In the genomic region with DNA sequence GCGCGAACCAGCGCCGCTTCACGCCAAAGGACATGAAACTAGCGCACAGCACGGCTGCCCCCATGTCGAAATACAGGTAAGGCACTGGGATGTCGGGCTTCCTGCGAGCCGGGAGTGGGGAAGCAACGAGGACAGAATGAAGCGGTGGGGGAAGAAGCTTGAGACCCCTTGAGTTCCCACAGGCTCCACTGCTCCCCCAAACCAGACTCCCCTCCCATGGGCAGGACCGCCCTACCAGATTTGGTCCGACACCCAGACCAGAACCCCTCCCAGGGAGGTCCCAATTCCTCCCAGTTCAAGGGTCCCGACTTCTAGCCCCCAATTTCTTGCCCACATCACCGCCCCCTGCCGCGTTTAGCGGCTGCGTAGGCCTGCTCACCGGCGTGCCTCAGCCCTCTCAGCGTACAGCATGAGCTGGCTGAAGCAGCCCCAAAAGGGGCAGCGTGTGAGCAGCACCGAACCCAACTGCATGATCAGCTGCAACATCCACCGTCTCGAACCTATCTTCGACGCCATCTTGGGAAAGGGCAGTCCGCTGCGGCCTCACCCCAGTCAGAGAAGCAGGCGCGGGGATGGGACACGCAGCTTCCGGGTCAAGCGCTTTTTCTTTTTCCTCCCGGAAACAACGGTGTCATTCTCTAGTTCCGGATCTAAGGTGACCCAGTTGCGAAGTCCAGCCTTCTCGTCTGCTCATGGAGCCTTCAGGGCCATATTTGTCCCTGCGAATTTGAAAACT, we compare ENCODE assay signal across 8 cellular contexts. TPM values are rescaled to one million over a fixed set of nuclear protein-coding genes. Genes with fewer than 3 reads are reported as not detected.
DNase-seq lines count a peak whose midpoint lies in the region; ATAC-seq and TF ChIP-seq lines count a peak whose summit lies in the region.

A gene (minus strand): TSS at position 527 of the 736 bp plus-strand sequence. CDS start 11 bp downstream, at position 516.

- DNase-seq in CD8-positive, alpha-beta T cell: peak; percentile 79 to 92 (median 87)
- DNase-seq in OCI-LY7 (ENCODE audit: low spot score) (peak; percentile 94), activated T-cell treated with anti-CD3 and anti-CD28 coated beads for 1 hour (ENCODE audit: low read depth) (peak; percentile 80), epidermal melanocyte (ENCODE audit: insufficient read length, low spot score) (peak; percentile 99), midbrain (lab: John Stamatoyannopoulos, UW) (peak; percentile 94)
- peak; percentile 79 for DNase-seq in stimulated activated CD8-positive, alpha-beta memory T cell treated with anti-CD3 and anti-CD28 coated beads, Interleukin-15, amount 100 ng/mL, for 48 hours (ENCODE audit: low read depth in 2 of 2)

- H4K20me1 ChIP-seq in OCI-LY7 (ENCODE audit: insufficient read depth, low read length): no peaks in the 10 kb centered on the region

- H3K9me3 ChIP-seq in CD8-positive, alpha-beta T cell (ENCODE audit: low read length): no peaks in the 10 kb centered on the region
- H3K9me3 ChIP-seq in HUES6 (ENCODE audit: control insufficient read depth, insufficient read depth, low read depth, low read length) (no peaks in the 10 kb centered on the region), OCI-LY7 (ENCODE audit: low read length) (no peaks in the 10 kb centered on the region)

- peak within 1 kb of the TSS; percentile 100 for H3K4me3 Mint-ChIP-seq in CD8-positive, alpha-beta T cell

- peaks cover 6% of the 10 kb centered on the region; the same call in 1 of the 2 replicates for H3K79me2 ChIP-seq in OCI-LY7 (ENCODE audit: insufficient read depth, low read depth, low read length)

- ATAC-seq in CD8-positive, alpha-beta T cell: peak; percentile 99
- ATAC-seq in GM21360 (IDR thresholded peaks at IDR 0.05; ENCODE audit: unreplicated experiment): peak; percentile 77

- H3K27me3 ChIP-seq in CD8-positive, alpha-beta T cell (ENCODE audit: insufficient read depth, low read length): no peaks in the 10 kb centered on the region
- no peaks in the 10 kb centered on the region for H3K27me3 ChIP-seq in HUES6 (ENCODE audit: control insufficient read depth, insufficient read depth, low read length)

- peak within 1 kb of the TSS; percentile 51 for H3K27ac ChIP-seq in CD8-positive, alpha-beta T cell (ENCODE audit: low read depth, low read length)
- H3K27ac ChIP-seq in HUES6 (ENCODE audit: low read depth, low read length): peak within 1 kb of the TSS; percentile 81
- peak within 1 kb of the TSS; percentile 44 for H3K27ac ChIP-seq in OCI-LY7 (ENCODE audit: low read depth, low read length, poor library complexity, severe bottlenecking)

- intact Hi-C loops in CD8-positive, alpha-beta T cell (cut with DNase I, micrococcal nuclease): loop anchor here (1.0 to 10.0 kb wide), 11 partner anchors 8 to 1020 kb away; a partner anchor contains a TSS
- intact Hi-C loops in OCI-LY7 (cut with micrococcal nuclease; ENCODE audit: unreplicated experiment): no loop called here

- peak within 1 kb of the TSS; percentile 90 for H3K4me2 ChIP-seq in OCI-LY7 (ENCODE audit: low read length)

- H3K36me3 ChIP-seq in CD8-positive, alpha-beta T cell (ENCODE audit: insufficient read depth, low read length): peaks cover 6% of the 10 kb centered on the region
- H3K36me3 ChIP-seq in HUES6 (ENCODE audit: control insufficient read depth, insufficient read depth, low read length) (peaks cover 18% of the 10 kb centered on the region), OCI-LY7 (ENCODE audit: insufficient read depth, low read length) (peaks cover 4% of the 10 kb centered on the region; the same call in 1 of the 2 replicates)

- no peak for TF ChIP-seq CTCF in CD8-positive, alpha-beta T cell (IDR thresholded peaks at IDR 0.05)
- no peak for TF ChIP-seq CTCF in OCI-LY7 (conservative IDR thresholded peaks at IDR 0.05; ENCODE audit: low read length)

- H3K9me3 Mint-ChIP-seq in CD8-positive, alpha-beta T cell: no peaks in the 10 kb centered on the region

- peak within 1 kb of the TSS; percentile 95 for H2AFZ ChIP-seq in OCI-LY7 (ENCODE audit: low read length)

- H3K4me1 Mint-ChIP-seq in CD8-positive, alpha-beta T cell (ENCODE audit: low read depth): peaks cover 10% of the 10 kb centered on the region

- POLR2A ChIA-PET in CD8-positive, alpha-beta T cell (lab: Charles Lee): interaction anchor here (0.6 to 1.9 kb wide), 3 partner anchors 51 to 109 kb away, joined by 3 to 6 read pairs (median 5); a partner anchor contains a TSS
- POLR2A ChIA-PET in OCI-LY7 (lab: Charles Lee): interaction anchor here (0.5 to 0.6 kb wide), 2 partner anchors 56 to 1049 kb away, joined by 3 to 5 read pairs; no protein-coding TSS in a partner anchor

- no peaks in the 10 kb centered on the region for H3K27me3 Mint-ChIP-seq in CD8-positive, alpha-beta T cell (ENCODE audit: low read depth)

- no peaks in the 10 kb centered on the region for H3K9me2 ChIP-seq in OCI-LY7 (ENCODE audit: insufficient read depth, low read length)

- CTCF ChIA-PET in CD8-positive, alpha-beta T cell (lab: Charles Lee): interaction anchor here (1.0 kb wide), 1 partner anchor 72 kb away, joined by 3 read pairs; no protein-coding TSS in a partner anchor
- CTCF ChIA-PET in OCI-LY7 (lab: Charles Lee; ENCODE audit: unreplicated experiment): interaction anchor here (0.6 kb wide), 1 partner anchor 35 kb away, joined by 5 read pairs; no protein-coding TSS in a partner anchor

- H3K36me3 Mint-ChIP-seq in CD8-positive, alpha-beta T cell: peaks cover 15% of the 10 kb centered on the region

- H3K27ac Mint-ChIP-seq in CD8-positive, alpha-beta T cell: peak within 1 kb of the TSS; percentile 95

- H3K4me3 ChIP-seq in CD8-positive, alpha-beta T cell (ENCODE audit: low read depth, low read length): peak within 1 kb of the TSS; percentile 91
- H3K4me3 ChIP-seq in HUES6 (ENCODE audit: low read depth, low read length) (peak within 1 kb of the TSS; percentile 90), OCI-LY7 (ENCODE audit: low read depth, low read length, poor library complexity, severe bottlenecking) (peak within 1 kb of the TSS; percentile 96)

- peaks cover 11% of the 10 kb centered on the region for H3K4me1 ChIP-seq in CD8-positive, alpha-beta T cell (ENCODE audit: insufficient read depth, low read length)
- H3K4me1 ChIP-seq in HUES6 (ENCODE audit: control insufficient read depth, insufficient read depth, low read length) (no peaks in the 10 kb centered on the region), OCI-LY7 (ENCODE audit: insufficient read depth, low read length, poor library complexity, severe bottlenecking) (peaks cover 11% of the 10 kb centered on the region)

- no TSS peak for BruUV-seq in OCI-LY7 (replicated peaks; lab: Mats Ljungman, UMichigan)

- peak within 1 kb of the TSS; percentile 95 for H3K9ac ChIP-seq in HUES6 (ENCODE audit: low read length)

RNA-seq across cellular contexts. Expression of the gene that starts here (rescaled TPM):
- 1 to 10 TPM; 8.1 to 8.7 TPM for total RNA-seq in CD8-positive, alpha-beta T cell
- 27.2 and 41.9 TPM in 2 replicates for total RNA-seq in OCI-LY7 (2014; rRNA removed; shearing (Covaris generic))
- total RNA-seq in OCI-LY7 (2022): 22.5 and 26.5 TPM in 2 replicates

Comparison
In these comparisons a context has a peak if more than half of its experiments do, and no peak if none do; other contexts are left out.
1. Peak in every context shown above with its lines: DNase-seq, ATAC-seq, H3K4me3 ChIP-seq and H3K27ac ChIP-seq.